ENCODE assay signal across 7 cellular contexts in genomic region chr12:57783466-57783801, GRCh38. TPM values are rescaled to one million over a fixed set of nuclear protein-coding genes. Genes with fewer than 3 reads are reported as not detected.
DNase-seq lines count a peak whose midpoint lies in the region; ATAC-seq and TF ChIP-seq lines count a peak whose summit lies in the region.

No MANE protein-coding gene starts in this region.

- H3K36me3 Mint-ChIP-seq in activated T-helper 17 cell treated with anti-CD3 and anti-CD28 coated beads, Interleukin-2, amount 50 U/mL, for 72 hours (ENCODE audit: low read depth), result peaks cover 54% of the 10 kb centered on the region
- H3K36me3 Mint-ChIP-seq in immature natural killer cell, result peaks cover 2 to 15% (median 4%) of the 10 kb centered on the region in 3 donors
- H3K36me3 Mint-ChIP-seq in stimulated activated naive B cell treated with anti-CD40 and anti-IgM and Interleukin-4, amounts not matched to agents 10 μg/mL and 1 μg/mL and 100 μg/mL, for 72 hours, result peaks cover 13 to 33% of the 10 kb centered on the region in 2 donors

- H3K27ac Mint-ChIP-seq in activated T-helper 17 cell treated with anti-CD3 and anti-CD28 coated beads, Interleukin-2, amount 50 U/mL, for 72 hours, result peak overlapping the region; percentile 98
- H3K27ac Mint-ChIP-seq in immature natural killer cell, result peak overlapping the region; percentile 97 to 99 (median 98)
- peak overlapping the region; percentile 98 for H3K27ac Mint-ChIP-seq in stimulated activated naive B cell treated with anti-CD40 and anti-IgM and Interleukin-4, amounts not matched to agents 10 μg/mL and 1 μg/mL and 100 μg/mL, for 72 hours

- no peak for TF ChIP-seq CTCF in HL-60 (IDR thresholded peaks at IDR 0.05; ENCODE audit: insufficient read depth, low read length)

- H3K9me3 Mint-ChIP-seq in activated T-helper 17 cell treated with anti-CD3 and anti-CD28 coated beads, Interleukin-2, amount 50 U/mL, for 72 hours, result no peaks in the 10 kb centered on the region
- H3K9me3 Mint-ChIP-seq in immature natural killer cell, result no peaks in the 10 kb centered on the region
- no peaks in the 10 kb centered on the region for H3K9me3 Mint-ChIP-seq in stimulated activated naive B cell treated with anti-CD40 and anti-IgM and Interleukin-4, amounts not matched to agents 10 μg/mL and 1 μg/mL and 100 μg/mL, for 72 hours

- peak overlapping the region; percentile 71 for H3K27ac ChIP-seq in HL-60 (replicated peaks)

- ATAC-seq in activated T-helper 17 cell treated with anti-CD3 and anti-CD28 coated beads, Interleukin-2, amount 50 U/mL, for 72 hours (replicated peaks), result no peak
- no peak for ATAC-seq in stimulated activated naive B cell treated with anti-CD40 and anti-IgM and Interleukin-4, amounts not matched to agents 10 μg/mL and 1 μg/mL and 100 μg/mL, for 72 hours (replicated peaks)
- no peak for ATAC-seq in HG02642 (IDR thresholded peaks at IDR 0.05; ENCODE audit: poor library complexity, unreplicated experiment)

- DNase-seq in HL-60 (ENCODE audit: low read depth in 1 of 2, low spot score in 1 of 2) (no peak), immature natural killer cell (no peak), NCI-H1694 (lab: John Stamatoyannopoulos, UW) (no peak), NCI-H1105 (lab: John Stamatoyannopoulos, UW) (no peak)
- DNase-seq in stimulated activated naive B cell treated with anti-CD40 and anti-IgM and Interleukin-4, amounts not matched to agents 10 μg/mL and 1 μg/mL and 100 μg/mL, for 72 hours, result no peak

- no peaks in the 10 kb centered on the region for H3K27me3 Mint-ChIP-seq in activated T-helper 17 cell treated with anti-CD3 and anti-CD28 coated beads, Interleukin-2, amount 50 U/mL, for 72 hours
- peaks cover 9 to 18% (median 10%) of the 10 kb centered on the region in 3 donors for H3K27me3 Mint-ChIP-seq in immature natural killer cell (ENCODE audit: low read depth in 3 of 3)
- H3K27me3 Mint-ChIP-seq in stimulated activated naive B cell treated with anti-CD40 and anti-IgM and Interleukin-4, amounts not matched to agents 10 μg/mL and 1 μg/mL and 100 μg/mL, for 72 hours, result no peaks in the 10 kb centered on the region

- peak overlapping the region; percentile 97 for H3K4me3 Mint-ChIP-seq in activated T-helper 17 cell treated with anti-CD3 and anti-CD28 coated beads, Interleukin-2, amount 50 U/mL, for 72 hours
- peak overlapping the region; percentile 98 to 100 (median 99) for H3K4me3 Mint-ChIP-seq in immature natural killer cell
- peak overlapping the region; percentile 98 to 100 for H3K4me3 Mint-ChIP-seq in stimulated activated naive B cell treated with anti-CD40 and anti-IgM and Interleukin-4, amounts not matched to agents 10 μg/mL and 1 μg/mL and 100 μg/mL, for 72 hours

- no peaks in the 10 kb centered on the region for H3K27me3 ChIP-seq in HL-60 (ENCODE audit: insufficient read depth, poor library complexity, severe bottlenecking)

- H3K4me3 ChIP-seq in HL-60 (replicated peaks; ENCODE audit: insufficient read depth, low read length), result peak overlapping the region; percentile 98

- peaks cover 38% of the 10 kb centered on the region for H3K4me1 Mint-ChIP-seq in activated T-helper 17 cell treated with anti-CD3 and anti-CD28 coated beads, Interleukin-2, amount 50 U/mL, for 72 hours
- peaks cover 27 to 33% of the 10 kb centered on the region in 2 donors for H3K4me1 Mint-ChIP-seq in immature natural killer cell
- peaks cover 8 to 22% of the 10 kb centered on the region in 2 donors for H3K4me1 Mint-ChIP-seq in stimulated activated naive B cell treated with anti-CD40 and anti-IgM and Interleukin-4, amounts not matched to agents 10 μg/mL and 1 μg/mL and 100 μg/mL, for 72 hours

RNA-seq across cellular contexts. Expression of gene TSFM, which starts 0.8 kb away (rescaled TPM):
- 10 to 100 TPM; 30.7 to 63.8 TPM for total RNA-seq in activated T-helper 17 cell treated with anti-CD3 and anti-CD28 coated beads, Interleukin-2, amount 50 U/mL, for 72 hours
- 10 to 100 TPM; 22.2 to 38.6 (median 23.4) TPM for polyA plus RNA-seq in immature natural killer cell

RNA-seq across cellular contexts. Expression of gene EEF1AKMT3, which starts 11.0 kb away (rescaled TPM):
- total RNA-seq in activated T-helper 17 cell treated with anti-CD3 and anti-CD28 coated beads, Interleukin-2, amount 50 U/mL, for 72 hours, result 10 to 100 TPM in 1 of 2 donors, 1 to 10 TPM in 1; 5.4 to 11.5 TPM
- 1 to 10 TPM; 1.3 to 3.4 (median 2.8) TPM for polyA plus RNA-seq in immature natural killer cell

RNA-seq across cellular contexts. Expression of gene METTL1, which starts 11.5 kb away (rescaled TPM):
- total RNA-seq in activated T-helper 17 cell treated with anti-CD3 and anti-CD28 coated beads, Interleukin-2, amount 50 U/mL, for 72 hours, result 10 to 100 TPM; 19.0 to 39.5 TPM
- polyA plus RNA-seq in immature natural killer cell, result 10 to 100 TPM in 1 of 3 donors, 1 to 10 TPM in 2; 3.5 to 11.8 (median 6.7) TPM

RNA-seq across cellular contexts. Expression of gene CYP27B1, which starts 16.6 kb away (rescaled TPM):
- 10 to 100 TPM; 14.4 to 14.7 TPM for total RNA-seq in activated T-helper 17 cell treated with anti-CD3 and anti-CD28 coated beads, Interleukin-2, amount 50 U/mL, for 72 hours
- polyA plus RNA-seq in immature natural killer cell, result not detected

RNA-seq across cellular contexts. Expression of gene MARCHF9, which starts 28.5 kb away (rescaled TPM):
- total RNA-seq in activated T-helper 17 cell treated with anti-CD3 and anti-CD28 coated beads, Interleukin-2, amount 50 U/mL, for 72 hours, result 10 to 100 TPM; 22.5 to 26.9 TPM
- 1 to 10 TPM; 1.7 to 4.4 (median 3.7) TPM for polyA plus RNA-seq in immature natural killer cell
